ENCODE assay signal across 8 cellular contexts in the genomic region with DNA sequence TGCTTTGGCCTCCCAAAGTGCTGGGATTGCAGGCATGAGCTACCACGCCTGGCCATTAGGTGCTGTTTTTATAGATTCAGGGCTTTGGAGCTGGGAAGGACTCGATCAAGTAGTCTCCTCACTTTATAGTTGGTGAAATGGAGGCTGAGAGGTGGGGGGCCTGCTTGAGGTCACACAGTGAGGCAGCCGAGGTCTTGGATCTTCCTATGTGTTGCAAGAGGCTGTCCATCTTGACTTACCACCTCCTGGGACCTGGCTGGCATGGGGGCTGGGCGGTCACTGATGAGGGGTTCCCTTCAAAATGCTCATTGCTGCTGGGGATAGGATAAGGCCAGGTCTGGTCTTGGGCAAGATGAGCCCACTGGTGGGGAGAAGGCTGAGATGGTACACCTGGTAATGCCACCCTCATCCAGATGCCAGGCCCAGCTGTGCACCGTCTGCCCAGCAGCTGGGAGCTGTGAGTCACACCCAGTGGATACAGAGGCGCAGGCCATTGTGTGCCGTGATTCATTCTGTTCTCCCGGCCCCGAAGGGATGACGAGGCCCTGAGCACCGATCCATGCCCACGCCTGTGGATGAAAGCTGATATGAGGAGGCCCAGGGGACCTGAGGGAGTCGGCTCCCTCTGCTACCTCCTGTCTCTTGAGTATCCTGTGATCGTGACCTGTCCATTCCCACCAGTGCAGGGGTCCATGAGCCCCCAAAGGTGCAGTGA. TPM values are rescaled to one million over a fixed set of nuclear protein-coding genes. Genes with fewer than 3 reads are reported as not detected.
DNase-seq lines count a peak whose midpoint lies in the region; ATAC-seq and TF ChIP-seq lines count a peak whose summit lies in the region.

No MANE protein-coding gene starts in this region.

- DNase-seq in AG09309 (ENCODE audit: low read depth) (no peak), NCI-H460 (ENCODE audit: extremely low read depth, low read depth) (peak; percentile 83), neural crest cell (ENCODE audit: low read depth, low spot score) (no peak), NCI-H187 (lab: John Stamatoyannopoulos, UW) (no peak), NCI-H146 (lab: John Stamatoyannopoulos, UW) (no peak)
- DNase-seq in stimulated activated naive CD8-positive, alpha-beta T cell treated with anti-CD3 and anti-CD28 coated beads, Interleukin-15, Interleukin-2, amounts not matched to agents 100 U/mL and 50 U/mL, for 24 hours = no peak

- H3K4me3 ChIP-seq in AG09309 (ENCODE audit: control insufficient read depth, low read depth, low read length) (peak overlapping the region; percentile 16), esophagus (ENCODE audit: low read depth in 1 of 2, low read length in 2 of 2) (no peak overlapping the region)

- H3K4me1 Mint-ChIP-seq in neural crest cell = peaks cover 70% of the 10 kb centered on the region

- no peaks in the 10 kb centered on the region for H3K36me3 Mint-ChIP-seq in neural crest cell (ENCODE audit: low read depth)

- H3K27me3 Mint-ChIP-seq in neural crest cell (ENCODE audit: low read depth) = no peaks in the 10 kb centered on the region

- no peaks in the 10 kb centered on the region for H3K27me3 ChIP-seq in esophagus (ENCODE audit: control insufficient read depth in 1 of 2, insufficient read depth in 2 of 2, low read length in 2 of 2)

- no peak overlapping the region for H3K4me3 Mint-ChIP-seq in neural crest cell

- peak overlapping the region; percentile 94 to 96 for H3K27ac ChIP-seq in esophagus (ENCODE audit: low read depth in 2 of 2, low read length in 1 of 2)

- H3K36me3 ChIP-seq in esophagus (ENCODE audit: control insufficient read depth in 2 of 2, insufficient read depth in 2 of 2, low read length in 1 of 2) = peaks cover 0 to 2% of the 10 kb centered on the region in 2 donors

- H3K4me1 ChIP-seq in esophagus (ENCODE audit: control insufficient read depth in 2 of 2, insufficient read depth in 2 of 2, low read length in 1 of 2) = peaks cover 30 to 47% of the 10 kb centered on the region in 2 donors

- 40 to 49% methylated on average over 14 of the region's 14 CpGs for WGBS in esophagus, 2 donors

- ATAC-seq in HG02588 (IDR thresholded peaks at IDR 0.05; ENCODE audit: unreplicated experiment) = no peak
- ATAC-seq in stimulated activated naive CD8-positive, alpha-beta T cell treated with anti-CD3 and anti-CD28 coated beads, Interleukin-15, Interleukin-2, amounts not matched to agents 100 U/mL and 50 U/mL, for 24 hours = no peak

- H3K9me3 Mint-ChIP-seq in neural crest cell = no peaks in the 10 kb centered on the region

- H3K9me3 ChIP-seq in esophagus (ENCODE audit: control insufficient read depth in 2 of 2, insufficient read depth in 1 of 2, low read depth in 1 of 2, low read length in 1 of 2) = no peaks in the 10 kb centered on the region

- TF ChIP-seq CTCF in AG09309 (IDR thresholded peaks at IDR 0.05; ENCODE audit: control insufficient read depth, insufficient read depth, low read depth, low read length, missing control alignments) (no peak), neural crest cell (conservative IDR thresholded peaks at IDR 0.05) (no peak)

- peak overlapping the region; percentile 93 for H3K27ac Mint-ChIP-seq in neural crest cell (ENCODE audit: unreplicated experiment)

RNA-seq across cellular contexts. Expression of a gene that starts 10.5 kb away (rescaled TPM):
- total RNA-seq in NCI-H460 (2014; rRNA removed; shearing (Covaris generic)) = 19.5 and 20.8 TPM in 2 replicates
- polyA plus RNA-seq in NCI-H460 (2014; cell fraction: nucleus; rRNA removed) = 13.7 and 39.2 TPM in 2 replicates
- 10 to 100 TPM; 29.9 to 37.3 TPM for polyA plus RNA-seq in esophagus
- 108 and 112 TPM in 2 replicates for total RNA-seq in neural crest cell

RNA-seq across cellular contexts. Expression of a gene that starts 47.9 kb away (rescaled TPM):
- 4,447 and 4,846 TPM in 2 replicates for total RNA-seq in NCI-H460 (2014; rRNA removed; shearing (Covaris generic))
- 4,905 and 5,193 TPM in 2 replicates for polyA plus RNA-seq in NCI-H460 (2014; cell fraction: nucleus; rRNA removed)
- polyA plus RNA-seq in esophagus = 1,000 to 10,000 TPM; 2,283 to 4,187 TPM
- total RNA-seq in neural crest cell = 2,170 and 2,213 TPM in 2 replicates
